Comparison of ENCODE assay signal across 8 cellular contexts in genomic region chr2:87075054-87075790, GRCh38. TPM values are rescaled to one million over a fixed set of nuclear protein-coding genes. Genes with fewer than 3 reads are reported as not detected.
DNase-seq lines count a peak whose midpoint lies in the region; ATAC-seq, FAIRE-seq and TF ChIP-seq lines count a peak whose summit lies in the region.
"Not testable (repeated sequence)": the region's sequence is repeated elsewhere in the genome, so short reads cannot be mapped to it uniquely, and the experiment has no call there.

No MANE protein-coding gene starts in this region.

- H3K9ac ChIP-seq in SU-DHL-6 (ENCODE audit: low read length) (peak overlapping the region; percentile 64), HepG2 (ENCODE audit: insufficient read depth, low read depth, low read length) (peak overlapping the region; percentile 82)

- not testable (repeated sequence) for H3K9me2 ChIP-seq in SU-DHL-6 (replicated peaks; ENCODE audit: insufficient read depth, low read length)

- TF ChIP-seq RAD21 in HepG2 (CRISPR knock-in tag; IDR thresholded peaks at IDR 0.05) = not testable (repeated sequence)

- in situ Hi-C loops in HepG2 (cut with HindIII; ENCODE audit: extremely low pct_ligation_motif_present, low pct_unique_long_range_greater_than_20kb) = not testable (repeated sequence)

- H3F3A ChIP-seq in SU-DHL-6 (ENCODE audit: insufficient read depth) = not testable (repeated sequence)

- not testable (repeated sequence) for H3K27me3 Mint-ChIP-seq in endothelial cell (ENCODE audit: unreplicated experiment); type B pancreatic cell

- not testable (repeated sequence) for H3K4me1 ChIP-seq in HepG2 (ENCODE audit: insufficient read depth, low read length); sigmoid colon

- not testable (repeated sequence) for H3K27ac Mint-ChIP-seq in endothelial cell (ENCODE audit: unreplicated experiment)
- peak overlapping the region; percentile 80 for H3K27ac Mint-ChIP-seq in type B pancreatic cell

- peak overlapping the region; percentile 61 for H3K4me2 ChIP-seq in SU-DHL-6 (ENCODE audit: low read depth, low read length, poor library complexity, severe bottlenecking)
- peak overlapping the region; percentile 73 for H3K4me2 ChIP-seq in HepG2 (ENCODE audit: low read depth, low read length)

- not testable (repeated sequence) for H3K36me3 ChIP-seq in SU-DHL-6 (ENCODE audit: low read length); HepG2 (replicated peaks in 1 of 2; ENCODE audit: control insufficient read depth in 1 of 2, insufficient read depth in 2 of 2, low read length in 2 of 2); sigmoid colon

- ATAC-seq in HG02973 (IDR thresholded peaks at IDR 0.05; ENCODE audit: unreplicated experiment) = peak; percentile 8
- ATAC-seq in HepG2 = not testable (repeated sequence)

- CTCF ChIA-PET in HepG2 (lab: Yijun Ruan, JAX; ENCODE audit: low intra/inter-chr PET ratio, low total read pairs) = not testable (repeated sequence)

- H3K27me3 ChIP-seq in SU-DHL-6 (ENCODE audit: low read length); HepG2 (ENCODE audit: control insufficient read depth in 1 of 2, insufficient read depth in 2 of 2, low read length in 2 of 2); sigmoid colon: not testable (repeated sequence)

- TF ChIP-seq POLR2A in HepG2 (IDR thresholded peaks at IDR 0.05; ENCODE audit: insufficient read depth in 1 of 2, low read depth in 2 of 2, low read length in 2 of 2); sigmoid colon (IDR thresholded peaks at IDR 0.05): not testable (repeated sequence)

- H4K20me1 ChIP-seq in SU-DHL-6 (ENCODE audit: low read depth, low read length); HepG2 (ENCODE audit: insufficient read depth, low read length): not testable (repeated sequence)

- WGBS in HepG2 (ENCODE audit: low lambda C conversion rate) = 1% methylated on average over 19 of the region's 47 CpGs
- 0% methylated on average over 46 to 47 of the region's 47 CpGs for WGBS in sigmoid colon, 2 donors

- H3K79me2 ChIP-seq in SU-DHL-6 (ENCODE audit: insufficient read depth, low read length) = not testable (repeated sequence)
- peaks cover 13% of the 10 kb centered on the region for H3K79me2 ChIP-seq in HepG2 (ENCODE audit: insufficient read depth, low read length)

- not testable (repeated sequence) for H3K9me3 ChIP-seq in SU-DHL-6 (ENCODE audit: insufficient read depth, low read length); HepG2 (ENCODE audit: low read length); sigmoid colon

- not testable (repeated sequence) for TF ChIP-seq CTCF in GM10266 (IDR thresholded peaks at IDR 0.05; ENCODE audit: control insufficient read depth, insufficient read depth, low read depth, missing control alignments); SU-DHL-6 (IDR thresholded peaks at IDR 0.05; ENCODE audit: insufficient read depth, low read length, poor library complexity, severe bottlenecking); endothelial cell (IDR thresholded peaks at IDR 0.05; ENCODE audit: unreplicated experiment); sigmoid colon (IDR thresholded peaks at IDR 0.05); type B pancreatic cell (conservative IDR thresholded peaks at IDR 0.05)
- 0 out of 2 replicates have a peak, but pooled peaks have one; percentile 3 for TF ChIP-seq CTCF in HepG2 (CRISPR knock-in tag; IDR thresholded peaks at IDR 0.05)

- peak overlapping the region; percentile 93 for H3K4me3 Mint-ChIP-seq in endothelial cell (ENCODE audit: unreplicated experiment)
- peak overlapping the region; percentile 90 for H3K4me3 Mint-ChIP-seq in type B pancreatic cell

- peak overlapping the region; percentile 34 for H2AFZ ChIP-seq in SU-DHL-6 (ENCODE audit: low read depth, low read length, severe bottlenecking)
- H2AFZ ChIP-seq in HepG2 (ENCODE audit: low read length) = not testable (repeated sequence)

- FAIRE-seq in HepG2 (lab: Jason Lieb, UNC) = not testable (repeated sequence)

- not testable (repeated sequence) for TF ChIP-seq EP300 in HepG2 (IDR thresholded peaks at IDR 0.05; ENCODE audit: low read depth in 2 of 2, low read length in 2 of 2); HepG2 (CRISPR knock-in tag; IDR thresholded peaks at IDR 0.05; ENCODE audit: borderline replicate concordance); sigmoid colon (IDR thresholded peaks at IDR 0.05)

- intact Hi-C loops in HepG2 (cut with micrococcal nuclease; ENCODE audit: unreplicated experiment); sigmoid colon (cut with DNase I): not testable (repeated sequence)

- POLR2A ChIA-PET in HepG2 (lab: Yijun Ruan, JAX) = not testable (repeated sequence)

- H3K4me1 Mint-ChIP-seq in endothelial cell (ENCODE audit: unreplicated experiment); type B pancreatic cell (ENCODE audit: unreplicated experiment): not testable (repeated sequence)

- H3K36me3 Mint-ChIP-seq in endothelial cell (ENCODE audit: low read depth, unreplicated experiment); type B pancreatic cell: not testable (repeated sequence)

- BruUV-seq in HepG2 (replicated peaks; lab: Mats Ljungman, UMichigan) = not testable (repeated sequence)

- DNase-seq in GM10266 (ENCODE audit: extremely low spot score) (peak; percentile 2), endothelial cell (ENCODE audit: low spot score) (peak; percentile 30), sigmoid colon (peak; percentile 66)
- DNase-seq in activated effector memory CD4-positive, alpha-beta T cell treated with Interleukin-2 at 50 U/mL for 16 hours = peak; percentile 9
- not testable (repeated sequence) for DNase-seq in HepG2 (ENCODE audit: low spot score); type B pancreatic cell (ENCODE audit: extremely low spot score, unreplicated experiment)

- H3K4me3 ChIP-seq in SU-DHL-6 (ENCODE audit: insufficient read depth, low read length, poor library complexity, severe bottlenecking) = peak overlapping the region; percentile 59
- H3K4me3 ChIP-seq in HepG2 (replicated peaks in 1 of 3; ENCODE audit: insufficient read depth in 1 of 3, low read depth in 2 of 3, low read length in 3 of 3) = peak overlapping the region; percentile 67 to 88 (median 77)
- peak overlapping the region; percentile 63 to 77 (median 74) for H3K4me3 ChIP-seq in sigmoid colon

- H3K9me3 Mint-ChIP-seq in endothelial cell (ENCODE audit: unreplicated experiment); type B pancreatic cell: not testable (repeated sequence)

- H3K27ac ChIP-seq in SU-DHL-6 (ENCODE audit: low read depth, low read length) (peak overlapping the region; percentile 65), HepG2 (ENCODE audit: extremely low read length, insufficient read depth, low read length) (peak overlapping the region; percentile 85), sigmoid colon (peak overlapping the region; percentile 91 to 93 (median 92))

TF ChIP-seq in HepG2, 621 proteins besides CTCF, POLR2A, EP300 and RAD21 (continues in another document):
- TF ChIP-seq ZNF317 (CRISPR knock-in tag; IDR thresholded peaks at IDR 0.05) = peak; percentile 68; the same call in 1 of the 2 replicates

RNA-seq across cellular contexts. Expression of gene PLGLB1, which starts 53.6 kb away (rescaled TPM):
- 1.1 TPM for total RNA-seq in endothelial cell (ENCODE audit: unreplicated experiment)
- 0.20 TPM in 1 of 2 replicates, not detected in the other for total RNA-seq in HepG2 (2016; rRNA removed; fragmentation: Illumina TruSeq; extraction: Trizol)
- not detected in 2 replicates for total RNA-seq in HepG2 (2016; cell fraction: cytosol; rRNA removed; fragmentation: Illumina TruSeq; extraction: Trizol; ENCODE audit: low read depth)
- 0.13 TPM in 1 of 2 replicates, not detected in the other for total RNA-seq in HepG2 (2016; cell fraction: insoluble cytoplasmic fraction; rRNA removed; fragmentation: Illumina TruSeq; extraction: Trizol)
- total RNA-seq in HepG2 (2016; cell fraction: membrane; rRNA removed; fragmentation: Illumina TruSeq; extraction: Trizol) = 0.24 TPM in 1 of 2 replicates, not detected in the other
- 0.53 and 0.85 TPM in 2 replicates for total RNA-seq in HepG2 (2016; cell fraction: nucleus; rRNA removed; fragmentation: Illumina TruSeq; extraction: Trizol)
- 0.20 and 0.26 TPM in 2 replicates for polyA plus RNA-seq in HepG2 (2011; rRNA removed)
- polyA plus RNA-seq in HepG2 (2011; cell fraction: cytosol; rRNA removed) = 0.35 TPM in 1 of 2 replicates, not detected in the other
- polyA plus RNA-seq in HepG2 (2011; cell fraction: nucleus; rRNA removed) = 0.90 and 1.4 TPM in 2 replicates
- polyA plus RNA-seq in HepG2 (2012) = 0.33 and 0.60 TPM in 2 replicates
- not detected in 2 replicates for polyA plus RNA-seq in HepG2 (2016; cell fraction: cytosol; fragmentation: Illumina TruSeq; extraction: Trizol; ENCODE audit: low read depth)
- 0.23 TPM in 1 of 2 replicates, not detected in the other for polyA plus RNA-seq in HepG2 (2016; cell fraction: insoluble cytoplasmic fraction; fragmentation: Illumina TruSeq; extraction: Trizol; ENCODE audit: low read depth)
- not detected in 2 replicates for polyA plus RNA-seq in HepG2 (2016; cell fraction: membrane; fragmentation: Illumina TruSeq; extraction: Trizol; ENCODE audit: low read depth)
- polyA plus RNA-seq in HepG2 (2016; cell fraction: nucleus; fragmentation: Illumina TruSeq; extraction: Trizol; ENCODE audit: insufficient read depth, low read depth) = 0.70 and 1.8 TPM in 2 replicates
- polyA minus RNA-seq in HepG2 (2011; rRNA and poly(A)+ RNA removed; ENCODE audit: low replicate concordance) = 0.48 TPM in 1 of 2 replicates, not detected in the other
- polyA minus RNA-seq in HepG2 (2011; cell fraction: cytosol; rRNA and poly(A)+ RNA removed) = not detected in 2 replicates
- 1.8 and 2.1 TPM in 2 replicates for polyA minus RNA-seq in HepG2 (2011; cell fraction: nucleus; rRNA and poly(A)+ RNA removed)
- 1 to 10 TPM in 3 of 4 donors, not detected in 1; 1.1 to 9.3 (median 8.4) TPM for total RNA-seq in sigmoid colon
- 1 to 10 TPM in 1 of 3 donors, not detected in 2; 2.0 TPM for polyA plus RNA-seq in sigmoid colon
- 1.5 and 6.4 TPM in 2 replicates for total RNA-seq in type B pancreatic cell (ENCODE audit: low replicate concordance)
